ENCODE assay signal across 8 cellular contexts in the genomic region with DNA sequence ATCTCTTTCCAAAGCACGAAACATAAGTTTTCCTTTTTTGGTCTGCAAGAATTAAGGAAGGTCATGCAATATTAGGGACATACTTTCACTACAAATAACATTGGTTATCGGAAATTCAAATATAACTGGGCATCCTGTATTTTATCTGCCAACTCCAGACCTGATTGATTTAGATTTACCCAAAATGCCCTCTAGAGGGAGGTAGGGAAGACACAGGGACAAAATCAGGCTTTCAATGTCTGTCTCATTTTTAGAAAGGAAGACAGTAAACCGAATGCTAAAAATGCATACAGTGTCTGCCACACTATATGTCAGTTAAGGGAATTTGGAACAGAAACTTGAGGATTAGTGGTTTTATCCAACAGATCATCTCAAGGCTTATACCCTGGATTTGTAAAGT.
A peak's percentile ranks its signal among the peaks of the same experiment; 100 is the strongest.
DNase-seq lines count a peak whose midpoint lies in the region; ATAC-seq, FAIRE-seq and TF ChIP-seq lines count a peak whose summit lies in the region.
"Had no signal": no experiment of that assay in that cellular context is flagged by ENCODE, and none has a peak within 500 bp of the region (broad histone marks: within the 10 kb centered on the region; RNA-seq: fewer than 3 reads in every experiment).

No MANE protein-coding gene starts in this region.

- H3K27me3 Mint-ChIP-seq in osteocyte (ENCODE audit: unreplicated experiment): no peaks in the 10 kb centered on the region
- H3K27me3 Mint-ChIP-seq: naive B cell had no signal

- no peaks in the 10 kb centered on the region for H3K36me3 Mint-ChIP-seq in osteocyte (ENCODE audit: unreplicated experiment)
- H3K36me3 Mint-ChIP-seq: naive B cell had no signal

- H3K9me3 Mint-ChIP-seq in osteocyte (ENCODE audit: unreplicated experiment): no peaks in the 10 kb centered on the region

- no peak for ATAC-seq in GM18517 (IDR thresholded peaks at IDR 0.05; ENCODE audit: unreplicated experiment)

- H3K4me1 Mint-ChIP-seq in osteocyte (ENCODE audit: unreplicated experiment): no peaks in the 10 kb centered on the region
- H3K4me1 Mint-ChIP-seq: naive B cell had no signal

- no peak for FAIRE-seq in bronchial epithelial cell (lab: Jason Lieb, UNC)

- peak; percentile 56 for TF ChIP-seq CTCF in GM12872 (IDR thresholded peaks at IDR 0.05; ENCODE audit: insufficient read depth, low read depth, low read length)
- TF ChIP-seq CTCF in LNCaP clone FGC (IDR thresholded peaks at IDR 0.05; ENCODE audit: control insufficient read depth, extremely low read depth, insufficient read depth): peak; percentile 48
- peak; percentile 46 for TF ChIP-seq CTCF in bronchial epithelial cell (IDR thresholded peaks at IDR 0.05; ENCODE audit: insufficient read depth, low read length, severe bottlenecking)
- TF ChIP-seq CTCF in osteocyte (IDR thresholded peaks at IDR 0.05): peak; percentile 55

- no peak overlapping the region for H3K4me3 Mint-ChIP-seq in osteocyte (ENCODE audit: unreplicated experiment)
- H3K4me3 Mint-ChIP-seq: naive B cell had no signal

- H3K4me3 ChIP-seq in LNCaP clone FGC (ENCODE audit: low read depth, low read length): no peak overlapping the region
- no peak overlapping the region for H3K4me3 ChIP-seq in bronchial epithelial cell (ENCODE audit: low read depth, low read length)
- no peak overlapping the region for H3K4me3 ChIP-seq in effector memory CD4-positive, alpha-beta T cell (ENCODE audit: insufficient read depth, low read depth, low read length, poor library complexity, severe bottlenecking)

- H3K27me3 ChIP-seq in bronchial epithelial cell (ENCODE audit: control insufficient read depth, insufficient read depth, low read length): no peaks in the 10 kb centered on the region
- no peaks in the 10 kb centered on the region for H3K27me3 ChIP-seq in effector memory CD4-positive, alpha-beta T cell (replicated peaks; ENCODE audit: control insufficient read depth, insufficient read depth, low read length, poor library complexity, severe bottlenecking)

- H3K27ac Mint-ChIP-seq in osteocyte (ENCODE audit: unreplicated experiment): no peak overlapping the region
- H3K27ac Mint-ChIP-seq: naive B cell had no signal

- H3K4me1 ChIP-seq in effector memory CD4-positive, alpha-beta T cell (ENCODE audit: control insufficient read depth, insufficient read depth, low read length, poor library complexity, severe bottlenecking): no peaks in the 10 kb centered on the region

- H3K36me3 ChIP-seq in bronchial epithelial cell (ENCODE audit: control insufficient read depth, insufficient read depth, low read length): no peaks in the 10 kb centered on the region
- no peaks in the 10 kb centered on the region for H3K36me3 ChIP-seq in effector memory CD4-positive, alpha-beta T cell (ENCODE audit: control insufficient read depth, insufficient read depth, low read length)

- no peak for DNase-seq in LNCaP clone FGC (ENCODE audit: low read depth)
- peak; percentile 37 for DNase-seq in bronchial epithelial cell (ENCODE audit: low read depth)
- no peak for DNase-seq in osteocyte (ENCODE audit: extremely low spot score, unreplicated experiment)
- no peak for DNase-seq in activated CD8-positive, alpha-beta memory T cell treated with anti-CD3 and anti-CD28 coated beads, Interleukin-2, amount 50 U/mL, for 48 hours
- no peak for DNase-seq in effector memory CD4-positive, alpha-beta T cell
- DNase-seq: naive B cell had no signal

- no peak overlapping the region for H3K27ac ChIP-seq in effector memory CD4-positive, alpha-beta T cell (ENCODE audit: insufficient read depth, low read length, poor library complexity, severe bottlenecking)

- no peaks in the 10 kb centered on the region for H3K9me3 ChIP-seq in effector memory CD4-positive, alpha-beta T cell (ENCODE audit: control insufficient read depth, low read length)
